ENCODE assay signal across 2 cellular contexts in the genomic region with DNA sequence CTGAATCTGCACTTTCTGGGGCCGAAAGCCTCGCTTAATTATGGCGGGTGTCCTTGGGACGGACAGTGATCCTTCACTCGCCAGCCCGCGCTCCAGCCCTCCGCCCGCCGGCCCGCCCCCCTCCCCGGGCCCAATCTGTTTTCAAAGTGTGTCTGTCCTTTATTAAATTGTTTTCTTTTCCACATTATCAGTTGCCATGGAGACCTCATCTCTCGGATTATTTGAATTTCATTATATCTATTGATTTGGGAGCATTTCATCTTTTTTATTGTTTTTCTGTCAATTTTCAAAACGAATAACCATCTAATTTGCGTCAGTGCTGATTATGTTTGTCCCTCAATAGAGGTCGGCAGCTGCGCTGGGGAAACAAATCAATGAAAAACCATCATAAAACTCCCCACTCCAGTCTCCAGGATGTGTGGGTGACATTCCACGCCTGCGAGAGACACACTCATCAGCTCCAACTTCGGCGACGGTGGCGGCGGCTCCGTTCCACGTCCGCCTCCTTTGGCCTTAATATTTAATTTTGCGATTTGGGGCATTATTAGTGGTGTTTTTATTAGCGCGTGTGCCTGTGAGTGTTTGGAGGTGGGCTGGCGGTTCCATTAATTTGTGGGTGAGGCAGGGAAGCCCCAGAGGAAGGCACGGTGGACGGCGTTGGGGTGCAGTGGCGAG.
TF ChIP-seq lines count a peak whose summit lies in the region.

No MANE protein-coding gene starts in this region.

TF ChIP-seq in SK-N-SH, 30 proteins besides CTCF, POLR2A, EP300 and RAD21:
- no peak for TF ChIP-seq GABPA (IDR thresholded peaks at IDR 0.05; ENCODE audit: low read depth)
- no peak for TF ChIP-seq TAF1 (IDR thresholded peaks at IDR 0.05; ENCODE audit: borderline replicate concordance, low read depth, low read length)
- no peak for TF ChIP-seq RFX5 (IDR thresholded peaks at IDR 0.05; ENCODE audit: low read length)
- no peak for TF ChIP-seq RCOR1 (IDR thresholded peaks at IDR 0.05; ENCODE audit: low read length)
- no peak for TF ChIP-seq RXRA (IDR thresholded peaks at IDR 0.05; ENCODE audit: borderline replicate concordance, low read depth)
- TF ChIP-seq SIN3A (IDR thresholded peaks at IDR 0.05; ENCODE audit: borderline replicate concordance, low read depth, low read length) = no peak
- TF ChIP-seq GATA2 (CRISPR knock-in tag; IDR thresholded peaks at IDR 0.05) = no peak
- TF ChIP-seq, protein P1, sequence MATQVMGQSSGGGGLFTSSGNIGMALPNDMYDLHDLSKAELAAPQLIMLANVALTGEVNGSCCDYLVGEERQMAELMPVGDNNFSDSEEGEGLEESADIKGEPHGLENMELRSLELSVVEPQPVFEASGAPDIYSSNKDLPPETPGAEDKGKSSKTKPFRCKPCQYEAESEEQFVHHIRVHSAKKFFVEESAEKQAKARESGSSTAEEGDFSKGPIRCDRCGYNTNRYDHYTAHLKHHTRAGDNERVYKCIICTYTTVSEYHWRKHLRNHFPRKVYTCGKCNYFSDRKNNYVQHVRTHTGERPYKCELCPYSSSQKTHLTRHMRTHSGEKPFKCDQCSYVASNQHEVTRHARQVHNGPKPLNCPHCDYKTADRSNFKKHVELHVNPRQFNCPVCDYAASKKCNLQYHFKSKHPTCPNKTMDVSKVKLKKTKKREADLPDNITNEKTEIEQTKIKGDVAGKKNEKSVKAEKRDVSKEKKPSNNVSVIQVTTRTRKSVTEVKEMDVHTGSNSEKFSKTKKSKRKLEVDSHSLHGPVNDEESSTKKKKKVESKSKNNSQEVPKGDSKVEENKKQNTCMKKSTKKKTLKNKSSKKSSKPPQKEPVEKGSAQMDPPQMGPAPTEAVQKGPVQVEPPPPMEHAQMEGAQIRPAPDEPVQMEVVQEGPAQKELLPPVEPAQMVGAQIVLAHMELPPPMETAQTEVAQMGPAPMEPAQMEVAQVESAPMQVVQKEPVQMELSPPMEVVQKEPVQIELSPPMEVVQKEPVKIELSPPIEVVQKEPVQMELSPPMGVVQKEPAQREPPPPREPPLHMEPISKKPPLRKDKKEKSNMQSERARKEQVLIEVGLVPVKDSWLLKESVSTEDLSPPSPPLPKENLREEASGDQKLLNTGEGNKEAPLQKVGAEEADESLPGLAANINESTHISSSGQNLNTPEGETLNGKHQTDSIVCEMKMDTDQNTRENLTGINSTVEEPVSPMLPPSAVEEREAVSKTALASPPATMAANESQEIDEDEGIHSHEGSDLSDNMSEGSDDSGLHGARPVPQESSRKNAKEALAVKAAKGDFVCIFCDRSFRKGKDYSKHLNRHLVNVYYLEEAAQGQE (IDR thresholded peaks at IDR 0.05; ENCODE audit: low read depth, low read length) = no peak
- TF ChIP-seq FOSL2 (IDR thresholded peaks at IDR 0.05; ENCODE audit: borderline replicate concordance, low read depth) = no peak
- TF ChIP-seq FOXJ3 (CRISPR knock-in tag; IDR thresholded peaks at IDR 0.05) = no peak
- TF ChIP-seq, protein P2, sequence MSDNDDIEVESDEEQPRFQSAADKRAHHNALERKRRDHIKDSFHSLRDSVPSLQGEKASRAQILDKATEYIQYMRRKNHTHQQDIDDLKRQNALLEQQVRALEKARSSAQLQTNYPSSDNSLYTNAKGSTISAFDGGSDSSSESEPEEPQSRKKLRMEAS (IDR thresholded peaks at IDR 0.05; ENCODE audit: low read depth) = no peak
- TF ChIP-seq TEAD4 (IDR thresholded peaks at IDR 0.05; ENCODE audit: borderline replicate concordance, insufficient read depth) = no peak
- no peak for TF ChIP-seq CHD2 (IDR thresholded peaks at IDR 0.05; ENCODE audit: low read length, partially characterized antibody)
- TF ChIP-seq MEF2A (IDR thresholded peaks at IDR 0.05; ENCODE audit: borderline replicate concordance, low read depth) = no peak

TF ChIP-seq in SK-N-SH treated with all-trans-retinoic acid at 6 μM for 48 hours, 23 proteins besides CTCF, POLR2A, EP300 and RAD21 (continued from another document):
- TF ChIP-seq CSDC2 (CRISPR knock-in tag; IDR thresholded peaks at IDR 0.05) (no peak), SNAI2 (CRISPR knock-in tag; IDR thresholded peaks at IDR 0.05) (no peak), OSR1 (CRISPR knock-in tag; IDR thresholded peaks at IDR 0.05) (no peak), BACH2 (CRISPR knock-in tag; IDR thresholded peaks at IDR 0.05; ENCODE audit: borderline replicate concordance) (no peak), ZNF565 (CRISPR knock-in tag; conservative IDR thresholded peaks at IDR 0.05; ENCODE audit: low read depth) (no peak)
